13 cellular contexts compared by ENCODE assay signal in genomic region chr12:95231190-95231589, GRCh38. TPM values are rescaled to one million over a fixed set of nuclear protein-coding genes. Genes with fewer than 3 reads are reported as not detected.
DNase-seq lines count a peak whose midpoint lies in the region; ATAC-seq and TF ChIP-seq lines count a peak whose summit lies in the region.
"Had no signal": no experiment of that assay in that cellular context is flagged by ENCODE, and none has a peak within 500 bp of the region (broad histone marks: within the 10 kb centered on the region; RNA-seq: fewer than 3 reads in every experiment).

No MANE protein-coding gene starts in this region.

- intact Hi-C loops in A673 (cut with micrococcal nuclease; ENCODE audit: unreplicated experiment), result no loop called here
- intact Hi-C loops in adrenal gland (cut with DNase I), result no loop called here
- intact Hi-C loops in lower leg skin (cut with DNase I; ENCODE audit: low total_unique reads), result no loop called here

- H3K27ac ChIP-seq in A673 (ENCODE audit: low read depth, low read length, poor library complexity, severe bottlenecking), result peak overlapping the region; percentile 36
- no peak overlapping the region for H3K27ac ChIP-seq in KMS-11
- H3K27ac ChIP-seq in adrenal gland, result peak overlapping the region in 3 of 5 donors; percentile 2 to 25 (median 7)

- H3K79me2 ChIP-seq in KMS-11 (ENCODE audit: insufficient read depth, low read depth), result peaks cover 61% of the 10 kb centered on the region

- no peak for TF ChIP-seq POLR2A in adrenal gland (IDR thresholded peaks at IDR 0.05)
- no peak for TF ChIP-seq POLR2A in GM18505 (IDR thresholded peaks at IDR 0.05; ENCODE audit: borderline replicate concordance, extremely low read depth, insufficient read depth, insufficient read length)
- no peak for TF ChIP-seq POLR2A in lower leg skin (IDR thresholded peaks at IDR 0.05)

- H3K36me3 ChIP-seq in A673 (ENCODE audit: insufficient read depth, low read length, poor library complexity, severe bottlenecking), result no peaks in the 10 kb centered on the region
- H3K36me3 ChIP-seq in KMS-11 (ENCODE audit: insufficient read depth), result no peaks in the 10 kb centered on the region
- H3K36me3 ChIP-seq in adrenal gland (replicated peaks in 1 of 2), result no peaks in the 10 kb centered on the region

- 53 to 66% (median 56%) methylated on average over 2 of the region's 2 CpGs for WGBS in adrenal gland, 4 donors
- 62 to 64% methylated on average over 2 of the region's 2 CpGs for WGBS in lower leg skin, 2 donors

- H4K20me1 ChIP-seq in KMS-11 (ENCODE audit: insufficient read depth), result no peaks in the 10 kb centered on the region

- no peak for ATAC-seq in GM18505 (IDR thresholded peaks at IDR 0.05; ENCODE audit: unreplicated experiment)
- ATAC-seq: mucosa of descending colon had no signal

- H2AFZ ChIP-seq in KMS-11 (ENCODE audit: low read depth), result no peak overlapping the region

- peaks cover 42% of the 10 kb centered on the region for H3K4me1 ChIP-seq in A673 (ENCODE audit: insufficient read depth, low read length, poor library complexity, severe bottlenecking)
- H3K4me1 ChIP-seq in KMS-11 (ENCODE audit: low read depth, poor library complexity, severe bottlenecking), result peaks cover 3% of the 10 kb centered on the region
- H3K4me1 ChIP-seq in adrenal gland (replicated peaks in 1 of 2), result peaks cover 0 to 50% of the 10 kb centered on the region in 2 donors

- TF ChIP-seq CTCF in A673 (conservative IDR thresholded peaks at IDR 0.05; ENCODE audit: low read depth, low read length), result no peak
- no peak for TF ChIP-seq CTCF in KMS-11 (conservative IDR thresholded peaks at IDR 0.05; ENCODE audit: low read depth, low read length)
- TF ChIP-seq CTCF in adrenal gland (IDR thresholded peaks at IDR 0.05), result no peak
- no peak for TF ChIP-seq CTCF in fibroblast of villous mesenchyme (IDR thresholded peaks at IDR 0.05; ENCODE audit: insufficient read depth, low read depth, low read length)
- TF ChIP-seq CTCF in lower leg skin (IDR thresholded peaks at IDR 0.05), result no peak

- no peak overlapping the region for H3K9ac ChIP-seq in KMS-11

- no peaks in the 10 kb centered on the region for H3K9me3 ChIP-seq in A673 (ENCODE audit: low read depth, low read length, poor library complexity, severe bottlenecking)
- H3K9me3 ChIP-seq in adrenal gland (replicated peaks in 1 of 3), result no peaks in the 10 kb centered on the region
- H3K9me3 ChIP-seq: mucosa of descending colon had no signal

- H3K4me3 ChIP-seq in A673 (ENCODE audit: low read depth, low read length, poor library complexity, severe bottlenecking), result no peak overlapping the region
- no peak overlapping the region for H3K4me3 ChIP-seq in KMS-11 (IDR thresholded peaks at IDR 0.05; ENCODE audit: insufficient read depth, low read depth, low read length)
- H3K4me3 ChIP-seq in adrenal gland, result no peak overlapping the region
- H3K4me3 ChIP-seq in fibroblast of villous mesenchyme (ENCODE audit: low read depth, low read length), result no peak overlapping the region
- no peak overlapping the region for H3K4me3 ChIP-seq in lower leg skin (ENCODE audit: low read depth, poor library complexity, severe bottlenecking)
- H3K4me3 ChIP-seq: mucosa of descending colon had no signal

- 0 out of 2 replicates have a peak overlapping the region, but pooled peaks have one; percentile 9 for H3K4me2 ChIP-seq in KMS-11

- POLR2A ChIA-PET in A673 (lab: Charles Lee; ENCODE audit: low non-redundant PET), result no interaction called here

- no TSS peak for BruUV-seq in A673 (replicated peaks; lab: Mats Ljungman, UMichigan)

- H3K27me3 ChIP-seq in A673 (replicated peaks; ENCODE audit: insufficient read depth, low read depth, low read length, poor library complexity) (no peaks in the 10 kb centered on the region), KMS-11 (ENCODE audit: insufficient read depth, low read depth) (no peaks in the 10 kb centered on the region), adrenal gland (no peaks in the 10 kb centered on the region)

- peak; percentile 65 for DNase-seq in A673 (ENCODE audit: low spot score)
- DNase-seq in adrenal gland, result peak in 1 of 7 donors; percentile 28
- DNase-seq in fibroblast of villous mesenchyme (ENCODE audit: low read depth), result peak; percentile 45
- DNase-seq in lower leg skin (ENCODE audit: low spot score in 2 of 2), result no peak
- no peak for DNase-seq in activated gamma-delta T cell (lab: John Stamatoyannopoulos, UW)
- no peak for DNase-seq in foreskin melanocyte
- DNase-seq: activated T-cell treated with anti-CD3 and anti-CD28 coated beads, Interleukin-2, amount 50 U/mL, for 24 hours; mucosa of descending colon; NCI-H1694; stimulated activated CD4-positive, alpha-beta T cell treated with anti-CD3 and anti-CD28 coated beads, Interleukin-2, amount 100 ng/mL, for 48 hours; stimulated activated naive CD4-positive, alpha-beta T cell treated with Interleukin-2 at 50 U/mL for 16 hours had no signal

- CTCF ChIA-PET in A673 (lab: Charles Lee), result no interaction called here

RNA-seq across cellular contexts. Expression of gene VEZT, which starts 13.6 kb away (rescaled TPM):
- total RNA-seq in A673 (2021) (107 and 111 TPM in 2 replicates), adrenal gland (100 to 1,000 TPM in 2 of 8 donors, 10 to 100 TPM in 6; 50.9 to 150 (median 88.3) TPM), fibroblast of villous mesenchyme (73.4 and 84.6 TPM in 2 replicates), lower leg skin (10 to 100 TPM; 40.6 to 95.9 (median 46.4) TPM)
- 100 to 1,000 TPM in 1 of 3 donors, 10 to 100 TPM in 2; 34.8 to 152 (median 39.0) TPM for polyA plus RNA-seq in adrenal gland

RNA-seq across cellular contexts. Expression of gene FGD6, which starts 13.9 kb away (rescaled TPM):
- 11.7 and 12.6 TPM in 2 replicates for total RNA-seq in A673 (2021)
- 10 to 100 TPM; 13.5 to 33.9 (median 23.2) TPM for total RNA-seq in adrenal gland
- 1 to 10 TPM; 2.3 to 5.7 (median 2.7) TPM for polyA plus RNA-seq in adrenal gland
- 11.9 and 18.1 TPM in 2 replicates for total RNA-seq in fibroblast of villous mesenchyme
- total RNA-seq in lower leg skin, result 10 to 100 TPM; 13.9 to 19.1 (median 14.7) TPM

Comparison
In these comparisons a context has a peak if more than half of its experiments do, and no peak if none do; other contexts are left out.
1. DNase-seq: peak in A673 (single experiment) and fibroblast of villous mesenchyme (single experiment); none in lower leg skin (0 of 2), activated gamma-delta T cell (single experiment) and foreskin melanocyte (single experiment).